In genomic region chr10:43112608-43112961, GRCh38 we compare ENCODE assay signal across 22 cellular contexts. TPM values are rescaled to one million over a fixed set of nuclear protein-coding genes. Genes with fewer than 3 reads are reported as not detected.
"Had no signal": no experiment of that assay in that cellular context is flagged by ENCODE, and none has a peak within 500 bp of the region (broad histone marks: within the 10 kb centered on the region; RNA-seq: fewer than 3 reads in every experiment).

No MANE protein-coding gene starts in this region.

- H3K27ac Mint-ChIP-seq: immature natural killer cell; memory B cell; naive thymus-derived CD4-positive, alpha-beta T cell; stimulated activated effector memory CD8-positive, alpha-beta T cell treated with anti-CD3 and anti-CD28 coated beads, Interleukin-12 subunit alpha, Interleukin-12 subunit beta, amount 100 ng/mL, for 72 hours; stimulated activated naive CD8-positive, alpha-beta T cell treated with anti-CD3 and anti-CD28 coated beads, Interleukin-15, Interleukin-2, amounts not matched to agents 100 ng/mL and 50 ng/mL, for 24 hours had no signal

- ATAC-seq: mucosa of descending colon; naive thymus-derived CD4-positive, alpha-beta T cell; natural killer cell treated with Interleukin-12 subunit alpha and Interleukin-12 subunit beta and Interleukin-15 and Interleukin-18, amount 100 ng/mL, for 72 hours; pancreas; sciatic nerve; stimulated activated effector memory CD8-positive, alpha-beta T cell treated with anti-CD3 and anti-CD28 coated beads, Interleukin-12 subunit alpha, Interleukin-12 subunit beta, amount 100 ng/mL, for 72 hours had no signal

- H3K27me3 Mint-ChIP-seq: memory B cell; naive thymus-derived CD4-positive, alpha-beta T cell; natural killer cell treated with Interleukin-12 subunit alpha and Interleukin-12 subunit beta and Interleukin-15 and Interleukin-18, amount 100 ng/mL, for 72 hours; stimulated activated naive CD8-positive, alpha-beta T cell treated with anti-CD3 and anti-CD28 coated beads, Interleukin-15, Interleukin-2, amounts not matched to agents 100 ng/mL and 50 ng/mL, for 24 hours had no signal

- H3K4me3 Mint-ChIP-seq: immature natural killer cell; memory B cell; naive thymus-derived CD4-positive, alpha-beta T cell; natural killer cell treated with Interleukin-12 subunit alpha and Interleukin-12 subunit beta and Interleukin-15 and Interleukin-18, amount 100 ng/mL, for 72 hours; stimulated activated effector memory CD8-positive, alpha-beta T cell treated with anti-CD3 and anti-CD28 coated beads, Interleukin-12 subunit alpha, Interleukin-12 subunit beta, amount 100 ng/mL, for 72 hours; stimulated activated naive CD8-positive, alpha-beta T cell treated with anti-CD3 and anti-CD28 coated beads, Interleukin-15, Interleukin-2, amounts not matched to agents 100 ng/mL and 50 ng/mL, for 24 hours had no signal

- H3K9me3 Mint-ChIP-seq: immature natural killer cell; memory B cell; naive thymus-derived CD4-positive, alpha-beta T cell; natural killer cell treated with Interleukin-12 subunit alpha and Interleukin-12 subunit beta and Interleukin-15 and Interleukin-18, amount 100 ng/mL, for 72 hours; stimulated activated effector memory CD8-positive, alpha-beta T cell treated with anti-CD3 and anti-CD28 coated beads, Interleukin-12 subunit alpha, Interleukin-12 subunit beta, amount 100 ng/mL, for 72 hours; stimulated activated naive CD8-positive, alpha-beta T cell treated with anti-CD3 and anti-CD28 coated beads, Interleukin-15, Interleukin-2, amounts not matched to agents 100 ng/mL and 50 ng/mL, for 24 hours had no signal

- DNase-seq: head of caudate nucleus; hypothalamus; immature natural killer cell; left ventricle myocardium inferior; midbrain; naive thymus-derived CD4-positive, alpha-beta T cell; nucleus accumbens; stimulated activated CD4-positive, alpha-beta T cell treated with anti-CD3 and anti-CD28 coated beads, Interleukin-12 subunit alpha, Interleukin-12 subunit beta, amount 100 ng/mL, for 4 hours; stimulated activated CD4-positive, alpha-beta T cell treated with anti-CD3 and anti-CD28 coated beads, Interleukin-15, amount 100 ng/mL, for 24 hours; stimulated activated CD4-positive, alpha-beta T cell treated with anti-CD3 and anti-CD28 coated beads, Interleukin-2, amount 100 ng/mL, for 24 hours; stimulated activated CD4-positive, alpha-beta T cell treated with anti-CD3 and anti-CD28 coated beads, Interleukin-4, amount 100 ng/mL, for 1 hour; stimulated activated naive CD4-positive, alpha-beta T cell; tibial artery; trophoblast cell; uterus had no signal

- H3K36me3 Mint-ChIP-seq: immature natural killer cell; memory B cell; naive thymus-derived CD4-positive, alpha-beta T cell; natural killer cell treated with Interleukin-12 subunit alpha and Interleukin-12 subunit beta and Interleukin-15 and Interleukin-18, amount 100 ng/mL, for 72 hours; stimulated activated effector memory CD8-positive, alpha-beta T cell treated with anti-CD3 and anti-CD28 coated beads, Interleukin-12 subunit alpha, Interleukin-12 subunit beta, amount 100 ng/mL, for 72 hours had no signal

RNA-seq across cellular contexts. Expression of gene RET, which starts 35.7 kb away (rescaled TPM):
- total RNA-seq: natural killer cell treated with Interleukin-12 subunit alpha and Interleukin-12 subunit beta and Interleukin-15 and Interleukin-18, amount 100 ng/mL, for 72 hours had no signal
